10 cellular contexts compared by ENCODE assay signal in the genomic region with DNA sequence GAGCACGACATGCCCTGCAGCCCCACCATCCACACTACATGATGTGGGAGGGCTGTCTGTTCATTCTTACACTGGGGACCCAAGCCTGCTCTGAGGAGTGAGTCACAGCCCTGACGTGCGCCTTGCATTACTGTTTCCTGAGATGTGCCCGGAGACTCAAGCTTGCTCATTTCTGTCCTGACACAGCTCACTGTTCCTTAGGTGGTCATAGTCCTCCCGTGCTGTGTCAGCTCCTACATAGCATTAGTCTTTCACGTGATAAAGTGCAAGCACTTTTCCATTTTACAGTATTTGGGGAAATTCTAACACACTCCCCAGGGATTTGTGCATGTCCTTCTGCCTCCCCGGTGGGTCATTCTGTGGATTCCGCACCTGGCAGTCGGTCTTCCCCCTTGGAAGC. TPM values are rescaled to one million over a fixed set of nuclear protein-coding genes. Genes with fewer than 3 reads are reported as not detected.
DNase-seq lines count a peak whose midpoint lies in the region; ATAC-seq and TF ChIP-seq lines count a peak whose summit lies in the region.
"Had no signal": no experiment of that assay in that cellular context is flagged by ENCODE, and none has a peak within 500 bp of the region (broad histone marks: within the 10 kb centered on the region; RNA-seq: fewer than 3 reads in every experiment).

No MANE protein-coding gene starts in this region.

- H3K4me3 ChIP-seq in cardiac fibroblast (replicated peaks in 1 of 2; ENCODE audit: low read depth in 2 of 2, low read length in 2 of 2) = no peak overlapping the region

- TF ChIP-seq POLR2A in GM19193 (IDR thresholded peaks at IDR 0.05; ENCODE audit: extremely low read depth, insufficient read depth, insufficient read length) = peak; percentile 21

- ATAC-seq in HG03135 (IDR thresholded peaks at IDR 0.05; ENCODE audit: unreplicated experiment) = peak; percentile 46
- no peak for ATAC-seq in left ventricle myocardium superior

- intact Hi-C loops in left ventricle myocardium superior (cut with micrococcal nuclease) = no loop called here

- TF ChIP-seq CTCF in cardiac fibroblast (IDR thresholded peaks at IDR 0.05; ENCODE audit: low read depth, low read length) = no peak

- DNase-seq in EH (ENCODE audit: low read depth) = peak; percentile 61
- peak; percentile 25 to 79 for DNase-seq in cardiac fibroblast (ENCODE audit: low read depth in 2 of 2)
- DNase-seq in left ventricle myocardium superior = no peak
- DNase-seq in NCI-H1105 treated with DMSO at 0.1 percent for 48 hours (lab: John Stamatoyannopoulos, UW) = no peak
- no peak for DNase-seq in NCI-H1930 (lab: John Stamatoyannopoulos, UW)
- no peak for DNase-seq in NCI-H2029 treated with DMSO at 0.1 percent for 48 hours (lab: John Stamatoyannopoulos, UW)
- DNase-seq: effector CD8-positive, alpha-beta T cell; SHP77 had no signal

RNA-seq across cellular contexts. Expression of gene TRIM43B, which starts 46.2 kb away (rescaled TPM):
- not detected for total RNA-seq in left ventricle myocardium superior

Comparison
In these comparisons a context has a peak if more than half of its experiments do, and no peak if none do; other contexts are left out.
1. DNase-seq: peak in EH (single experiment) and cardiac fibroblast (2 of 2); none in left ventricle myocardium superior (single experiment), NCI-H1105 treated with DMSO at 0.1 percent for 48 hours (single experiment), NCI-H1930 (0 of 2) and NCI-H2029 treated with DMSO at 0.1 percent for 48 hours (single experiment).